Comparison of ENCODE assay signal across 18 cellular contexts in genomic region chr1:9311029-9311428, GRCh38. TPM values are rescaled to one million over a fixed set of nuclear protein-coding genes. Genes with fewer than 3 reads are reported as not detected.
DNase-seq lines count a peak whose midpoint lies in the region; ATAC-seq, FAIRE-seq and TF ChIP-seq lines count a peak whose summit lies in the region.
"Had no signal": no experiment of that assay in that cellular context is flagged by ENCODE, and none has a peak within 500 bp of the region (broad histone marks: within the 10 kb centered on the region; RNA-seq: fewer than 3 reads in every experiment).

No MANE protein-coding gene starts in this region.

- H3K27me3 Mint-ChIP-seq in astrocyte (ENCODE audit: low read depth, unreplicated experiment) = no peaks in the 10 kb centered on the region
- H3K27me3 Mint-ChIP-seq in activated T-helper 2 cell treated with anti-CD3 and anti-CD28 coated beads, Interferon-gamma antibody, Interleukin-2, Interleukin-4, amounts not matched to agents 10 μg/mL and 5 μg/mL and 100 μg/mL, durations not matched to agents 14 hours and 24 hours and 36 hours (ENCODE audit: low read depth) = no peaks in the 10 kb centered on the region

- no peaks in the 10 kb centered on the region for H3K36me3 ChIP-seq in astrocyte (ENCODE audit: insufficient read depth, low read length)
- no peaks in the 10 kb centered on the region for H3K36me3 ChIP-seq in thoracic aorta

- no peaks in the 10 kb centered on the region for H3K9me3 ChIP-seq in astrocyte (ENCODE audit: insufficient read depth, low read depth, low read length)
- H3K9me3 ChIP-seq in thoracic aorta = no peaks in the 10 kb centered on the region
- H3K9me3 ChIP-seq: A549 had no signal

- FAIRE-seq in astrocyte (lab: Jason Lieb, UNC) = no peak
- FAIRE-seq: A549 had no signal

- no peak for DNase-seq in astrocyte (ENCODE audit: low read depth)
- DNase-seq in globus pallidus (ENCODE audit: low spot score) = peak; percentile 72
- DNase-seq in midbrain (lab: John Stamatoyannopoulos, UW) = peak; percentile 46
- no peak for DNase-seq in thoracic aorta (ENCODE audit: low spot score)
- no peak for DNase-seq in NCI-H526 treated with DMSO at 0.1 percent for 48 hours (lab: John Stamatoyannopoulos, UW)
- no peak for DNase-seq in activated T-helper 2 cell treated with anti-CD3 and anti-CD28 coated beads, Interferon-gamma antibody, Interleukin-2, Interleukin-4, amounts not matched to agents 10 μg/mL and 5 μg/mL and 100 μg/mL, durations not matched to agents 14 hours and 24 hours and 36 hours (ENCODE audit: low spot score)
- no peak for DNase-seq in activated CD4-positive, alpha-beta T cell treated with anti-CD3 and anti-CD28 coated beads for 4 hours
- DNase-seq: DMS79 treated with DMSO at 0.1 percent for 48 hours, HCEC 1CT, NCI-H1417 treated with DMSO at 0.1 percent for 48 hours, NCI-H2029 treated with DMSO at 0.1 percent for 48 hours, NCI-H2171 treated with DMSO at 0.1 percent for 48 hours, NCI-H446 treated with DMSO at 0.1 percent for 48 hours, NCI-H748 treated with DMSO at 0.1 percent for 48 hours, PC-3 had no signal

- H3K4me2 ChIP-seq in astrocyte (ENCODE audit: low read length) = no peak overlapping the region
- H3K4me2 ChIP-seq: A549 had no signal

- H3K79me2 ChIP-seq in astrocyte (ENCODE audit: insufficient read depth, low read length) = peaks cover 100% of the 10 kb centered on the region

- ATAC-seq in thoracic aorta (ENCODE audit: insufficient number of reproducible peaks, low FRiP score, low read depth) = no peak
- ATAC-seq in GM21528 (IDR thresholded peaks at IDR 0.05; ENCODE audit: low FRiP score, unreplicated experiment) = no peak
- ATAC-seq: A549, PC-3 had no signal

- TF ChIP-seq CTCF in astrocyte (IDR thresholded peaks at IDR 0.05; ENCODE audit: insufficient read depth, low read depth, low read length) (no peak), thoracic aorta (IDR thresholded peaks at IDR 0.05) (no peak)

- H4K20me1 ChIP-seq in astrocyte (ENCODE audit: insufficient read depth, low read length) = peaks cover 98% of the 10 kb centered on the region

- no peak overlapping the region for H3K4me3 Mint-ChIP-seq in astrocyte (ENCODE audit: unreplicated experiment)
- H3K4me3 Mint-ChIP-seq in activated T-helper 2 cell treated with anti-CD3 and anti-CD28 coated beads, Interferon-gamma antibody, Interleukin-2, Interleukin-4, amounts not matched to agents 10 μg/mL and 5 μg/mL and 100 μg/mL, durations not matched to agents 14 hours and 24 hours and 36 hours (ENCODE audit: low read depth) = no peak overlapping the region

- peaks cover 17% of the 10 kb centered on the region for H3K36me3 Mint-ChIP-seq in astrocyte (ENCODE audit: low read depth, unreplicated experiment)
- no peaks in the 10 kb centered on the region for H3K36me3 Mint-ChIP-seq in activated T-helper 2 cell treated with anti-CD3 and anti-CD28 coated beads, Interferon-gamma antibody, Interleukin-2, Interleukin-4, amounts not matched to agents 10 μg/mL and 5 μg/mL and 100 μg/mL, durations not matched to agents 14 hours and 24 hours and 36 hours (ENCODE audit: low read depth)

- H3K4me3 ChIP-seq in astrocyte (ENCODE audit: insufficient read depth, low read depth, low read length) = no peak overlapping the region
- H3K4me3 ChIP-seq in thoracic aorta = peak overlapping the region; percentile 20
- H3K4me3 ChIP-seq: A549, K562 had no signal

- no peak overlapping the region for H3K27ac ChIP-seq in astrocyte (ENCODE audit: low read depth, low read length)
- H3K27ac ChIP-seq in thoracic aorta = peak overlapping the region; percentile 11 to 57

- H3K4me1 Mint-ChIP-seq in astrocyte (ENCODE audit: low read depth, unreplicated experiment) = peaks cover 30% of the 10 kb centered on the region
- peaks cover 24% of the 10 kb centered on the region for H3K4me1 Mint-ChIP-seq in activated T-helper 2 cell treated with anti-CD3 and anti-CD28 coated beads, Interferon-gamma antibody, Interleukin-2, Interleukin-4, amounts not matched to agents 10 μg/mL and 5 μg/mL and 100 μg/mL, durations not matched to agents 14 hours and 24 hours and 36 hours (ENCODE audit: low read depth)

- no peak overlapping the region for H2AFZ ChIP-seq in astrocyte (ENCODE audit: low read depth, low read length)

- H3K27me3 ChIP-seq in astrocyte (ENCODE audit: insufficient read depth, low read length) = no peaks in the 10 kb centered on the region
- H3K27me3 ChIP-seq in thoracic aorta (replicated peaks; ENCODE audit: insufficient read depth) = no peaks in the 10 kb centered on the region

- H3K27ac Mint-ChIP-seq in astrocyte (ENCODE audit: unreplicated experiment) = peak overlapping the region; percentile 53
- H3K27ac Mint-ChIP-seq in activated T-helper 2 cell treated with anti-CD3 and anti-CD28 coated beads, Interferon-gamma antibody, Interleukin-2, Interleukin-4, amounts not matched to agents 10 μg/mL and 5 μg/mL and 100 μg/mL, durations not matched to agents 14 hours and 24 hours and 36 hours = no peak overlapping the region

- H3K9ac ChIP-seq in astrocyte (ENCODE audit: low read length) = no peak overlapping the region

- H3K9me3 Mint-ChIP-seq in astrocyte (ENCODE audit: unreplicated experiment) = no peaks in the 10 kb centered on the region
- no peaks in the 10 kb centered on the region for H3K9me3 Mint-ChIP-seq in activated T-helper 2 cell treated with anti-CD3 and anti-CD28 coated beads, Interferon-gamma antibody, Interleukin-2, Interleukin-4, amounts not matched to agents 10 μg/mL and 5 μg/mL and 100 μg/mL, durations not matched to agents 14 hours and 24 hours and 36 hours

- peaks cover 16% of the 10 kb centered on the region for H3K4me1 ChIP-seq in astrocyte (ENCODE audit: insufficient read depth, low read length)
- H3K4me1 ChIP-seq in thoracic aorta (ENCODE audit: control insufficient read depth in 1 of 2, low read depth in 2 of 2) = peaks cover 33 to 95% of the 10 kb centered on the region in 2 donors

- intact Hi-C loops in activated T-helper 2 cell treated with anti-CD3 and anti-CD28 coated beads, Interferon-gamma antibody, Interleukin-2, Interleukin-4, amounts not matched to agents 10 μg/mL and 5 μg/mL and 100 μg/mL, durations not matched to agents 14 hours and 24 hours and 36 hours (cut with micrococcal nuclease) = no loop called here

RNA-seq across cellular contexts. Expression of gene SPSB1, which starts 18.3 kb away (rescaled TPM):
- total RNA-seq in astrocyte (53.5 and 56.7 TPM in 2 replicates), thoracic aorta (100 to 1,000 TPM; 107 to 171 TPM)
- 7.1 and 7.5 TPM in 2 replicates for total RNA-seq in activated T-helper 2 cell treated with anti-CD3 and anti-CD28 coated beads, Interferon-gamma antibody, Interleukin-2, Interleukin-4, amounts not matched to agents 10 μg/mL and 5 μg/mL and 100 μg/mL, durations not matched to agents 14 hours and 24 hours and 36 hours

Comparison
In these comparisons a context has a peak if more than half of its experiments do, and no peak if none do; other contexts are left out.
1. DNase-seq: peak in globus pallidus (single experiment) and midbrain (single experiment); none in astrocyte (single experiment), thoracic aorta (single experiment), NCI-H526 treated with DMSO at 0.1 percent for 48 hours (single experiment), activated T-helper 2 cell treated with anti-CD3 and anti-CD28 coated beads, Interferon-gamma antibody, Interleukin-2, Interleukin-4, amounts not matched to agents 10 μg/mL and 5 μg/mL and 100 μg/mL, durations not matched to agents 14 hours and 24 hours and 36 hours (single experiment) and activated CD4-positive, alpha-beta T cell treated with anti-CD3 and anti-CD28 coated beads for 4 hours (0 of 2).